Comparison of ENCODE assay signal across 11 cellular contexts in the genomic region with DNA sequence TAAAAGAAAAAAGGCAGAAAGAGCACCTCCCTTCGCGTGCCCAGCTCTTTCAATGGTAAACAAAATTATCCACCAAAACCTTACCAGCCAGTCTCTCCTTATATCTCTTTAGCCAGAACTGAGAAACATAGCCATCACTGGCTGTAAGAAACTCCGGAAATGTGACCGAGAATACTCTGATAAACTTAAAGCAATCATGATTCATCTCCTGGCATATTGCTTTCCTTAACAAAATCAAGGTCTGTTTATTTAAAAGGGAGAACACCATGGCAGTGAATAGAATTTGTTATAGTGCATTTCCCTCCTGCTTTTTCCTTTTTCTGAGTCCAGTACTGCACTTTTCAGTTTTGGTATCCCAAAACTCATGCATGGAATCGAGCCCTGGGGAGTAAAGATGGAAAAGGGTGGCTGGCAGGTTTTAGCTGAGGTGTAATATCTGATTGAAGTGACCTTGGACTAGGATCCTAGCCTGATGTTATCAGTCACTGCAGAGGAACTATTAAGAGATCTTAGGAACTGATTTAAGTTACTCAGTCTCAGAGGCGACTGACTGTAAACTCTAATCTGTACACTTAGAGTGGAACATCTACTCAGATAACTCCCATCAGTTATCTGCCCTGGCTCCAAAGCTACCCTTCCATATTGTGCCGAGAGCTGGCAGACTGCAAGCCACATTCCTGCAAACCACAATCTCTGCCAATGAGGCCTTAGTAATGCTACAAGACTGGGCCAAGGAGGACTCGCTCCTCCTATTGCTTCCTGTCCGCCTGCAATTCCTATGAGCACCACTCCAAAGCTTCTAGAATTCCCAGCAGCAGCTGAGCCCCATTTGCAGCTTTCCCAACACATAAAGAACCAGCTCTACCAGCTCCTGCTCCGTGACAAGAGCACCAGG. TPM values are rescaled to one million over a fixed set of nuclear protein-coding genes. Genes with fewer than 3 reads are reported as not detected.
A peak's percentile ranks its signal among the peaks of the same experiment; 100 is the strongest.
DNase-seq lines count a peak whose midpoint lies in the region; ATAC-seq and TF ChIP-seq lines count a peak whose summit lies in the region.
"Had no signal": no experiment of that assay in that cellular context is flagged by ENCODE, and none has a peak within 500 bp of the region (broad histone marks: within the 10 kb centered on the region; RNA-seq: fewer than 3 reads in every experiment).

No MANE protein-coding gene starts in this region.

- in situ Hi-C loops in brain microvascular endothelial cell (cut with HindIII; ENCODE audit: low pct_ligation_motif_present, low sequenced_read_pairs), result no loop called here

- H3K4me1 Mint-ChIP-seq in activated T-cell treated with anti-CD3 and anti-CD28 coated beads, Interleukin-2, amount 50 U/mL, for 72 hours (ENCODE audit: low read depth), result peaks cover 16% of the 10 kb centered on the region
- peaks cover 14% of the 10 kb centered on the region in 2 donors for H3K4me1 Mint-ChIP-seq in natural killer cell

- WGBS in aorta, 2 donors, result 7 to 10% methylated on average over 10 of the region's 10 CpGs

- peak overlapping the region; percentile 37 for H3K27ac ChIP-seq in brain microvascular endothelial cell
- H3K27ac ChIP-seq in aorta (ENCODE audit: low read depth in 1 of 2, low read length in 2 of 2), result peak overlapping the region; percentile 38 to 76
- H3K27ac ChIP-seq: right lobe of liver had no signal

- TF ChIP-seq CTCF in brain microvascular endothelial cell (IDR thresholded peaks at IDR 0.05; ENCODE audit: low read depth, low read length, missing control alignments) (peak; percentile 36), natural killer cell (IDR thresholded peaks at IDR 0.05) (no peak)

- no peak for ATAC-seq in activated T-cell treated with anti-CD3 and anti-CD28 coated beads, Interleukin-2, amount 50 U/mL, for 72 hours (replicated peaks in 1 of 2)
- peak; percentile 88 for ATAC-seq in aorta (ENCODE audit: low FRiP score)
- no peak for ATAC-seq in natural killer cell
- ATAC-seq: right lobe of liver had no signal

- no peaks in the 10 kb centered on the region for H3K9me3 ChIP-seq in aorta (ENCODE audit: control insufficient read depth, low read length)
- H3K9me3 ChIP-seq: BE2C, right lobe of liver had no signal

- H3K4me3 Mint-ChIP-seq in activated T-cell treated with anti-CD3 and anti-CD28 coated beads, Interleukin-2, amount 50 U/mL, for 72 hours, result no peak overlapping the region
- no peak overlapping the region for H3K4me3 Mint-ChIP-seq in natural killer cell

- H3K27ac Mint-ChIP-seq in activated T-cell treated with anti-CD3 and anti-CD28 coated beads, Interleukin-2, amount 50 U/mL, for 72 hours, result peak overlapping the region; percentile 5
- H3K27ac Mint-ChIP-seq in natural killer cell, result no peak overlapping the region

- peaks cover 0 to 3% of the 10 kb centered on the region in 2 donors for H3K4me1 ChIP-seq in aorta (ENCODE audit: control insufficient read depth in 1 of 2, insufficient read depth in 2 of 2, low read length in 2 of 2)
- H3K4me1 ChIP-seq: BE2C, right lobe of liver had no signal

- H3K9me3 Mint-ChIP-seq in activated T-cell treated with anti-CD3 and anti-CD28 coated beads, Interleukin-2, amount 50 U/mL, for 72 hours, result no peaks in the 10 kb centered on the region
- no peaks in the 10 kb centered on the region for H3K9me3 Mint-ChIP-seq in natural killer cell

- peak overlapping the region; percentile 9 for H3K4me3 ChIP-seq in brain microvascular endothelial cell (ENCODE audit: low read depth, low read length)
- no peak overlapping the region for H3K4me3 ChIP-seq in aorta (ENCODE audit: low read length in 2 of 2)
- H3K4me3 ChIP-seq: right lobe of liver had no signal

- intact Hi-C loops in aorta (cut with DNase I) (loop anchor here in 1 of 2 donors (10.0 kb wide), 1 partner anchor 117 kb away; no protein-coding TSS in a partner anchor), natural killer cell (cut with micrococcal nuclease) (no loop called here)

- H3K36me3 ChIP-seq in brain microvascular endothelial cell (replicated peaks) (no peaks in the 10 kb centered on the region), aorta (ENCODE audit: control insufficient read depth in 1 of 2, insufficient read depth in 2 of 2, low read length in 1 of 2) (no peaks in the 10 kb centered on the region)
- H3K36me3 ChIP-seq: BE2C, right lobe of liver had no signal

- no peaks in the 10 kb centered on the region for H3K27me3 Mint-ChIP-seq in activated T-cell treated with anti-CD3 and anti-CD28 coated beads, Interleukin-2, amount 50 U/mL, for 72 hours (ENCODE audit: low read depth)
- H3K27me3 Mint-ChIP-seq in natural killer cell (ENCODE audit: low read depth in 2 of 2), result no peaks in the 10 kb centered on the region

- H3K36me3 Mint-ChIP-seq in activated T-cell treated with anti-CD3 and anti-CD28 coated beads, Interleukin-2, amount 50 U/mL, for 72 hours (ENCODE audit: insufficient read depth in 2 of 2), result peaks cover 5 to 31% of the 10 kb centered on the region in 2 donors
- no peaks in the 10 kb centered on the region for H3K36me3 Mint-ChIP-seq in natural killer cell

- no peak for DNase-seq in activated T-cell treated with anti-CD3 and anti-CD28 coated beads, Interleukin-2, amount 50 U/mL, for 72 hours
- DNase-seq in activated T-cell treated with anti-CD3 and anti-CD28 coated beads, Interleukin-2, amount 50 U/mL, for 1 hour, result no peak
- DNase-seq in brain microvascular endothelial cell, result peak; percentile 65
- DNase-seq in iPS-NIHi11 (ENCODE audit: low spot score), result peak; percentile 13
- peak in 1 of 2 donors; percentile 66 for DNase-seq in aorta
- DNase-seq in cerebellum (ENCODE audit: low spot score), result no peak
- DNase-seq in natural killer cell, result no peak
- DNase-seq in NCI-H774 (lab: John Stamatoyannopoulos, UW), result no peak
- DNase-seq: activated naive CD4-positive, alpha-beta T cell treated with anti-CD3 and anti-CD28 coated beads, Interleukin-2, amount 50 U/mL, for 16 hours; BE2C; right lobe of liver had no signal

- no peaks in the 10 kb centered on the region for H3K27me3 ChIP-seq in brain microvascular endothelial cell (replicated peaks)
- H3K27me3 ChIP-seq in aorta (ENCODE audit: control insufficient read depth in 1 of 2, insufficient read depth in 2 of 2, low read length in 1 of 2), result no peaks in the 10 kb centered on the region
- H3K27me3 ChIP-seq: BE2C, right lobe of liver had no signal

RNA-seq across cellular contexts. Expression of a gene that starts 7.4 kb away (rescaled TPM):
- total RNA-seq in activated T-cell treated with anti-CD3 and anti-CD28 coated beads, Interleukin-2, amount 50 U/mL, for 72 hours, result 10 to 100 TPM; 30.7 to 31.5 TPM
- total RNA-seq in aorta (1 to 10 TPM; 8.6 to 9.9 TPM), cerebellum (22.0 TPM), natural killer cell (10 to 100 TPM; 12.5 to 17.0 (median 13.5) TPM)
- polyA plus RNA-seq in aorta, result 1 to 10 TPM; 2.5 to 4.6 TPM

Comparison
In these comparisons a context has a peak if more than half of its experiments do, and no peak if none do; other contexts are left out.
1. DNase-seq: peak in brain microvascular endothelial cell (single experiment) and iPS-NIHi11 (single experiment); none in activated T-cell treated with anti-CD3 and anti-CD28 coated beads, Interleukin-2, amount 50 U/mL, for 72 hours (0 of 2), activated T-cell treated with anti-CD3 and anti-CD28 coated beads, Interleukin-2, amount 50 U/mL, for 1 hour (single experiment), cerebellum (single experiment), natural killer cell (single experiment) and NCI-H774 (single experiment).